Comparison of ENCODE assay signal across 19 cellular contexts in genomic region chr11:86046111-86046510, GRCh38. TPM values are rescaled to one million over a fixed set of nuclear protein-coding genes. Genes with fewer than 3 reads are reported as not detected.
DNase-seq lines count a peak whose midpoint lies in the region; ATAC-seq, FAIRE-seq and TF ChIP-seq lines count a peak whose summit lies in the region.
"Had no signal": no experiment of that assay in that cellular context is flagged by ENCODE, and none has a peak within 500 bp of the region (broad histone marks: within the 10 kb centered on the region; RNA-seq: fewer than 3 reads in every experiment).

No MANE protein-coding gene starts in this region.

- no peak overlapping the region for H3K27ac ChIP-seq in endothelial cell of umbilical vein (ENCODE audit: insufficient read depth, low read depth, low read length)
- H3K27ac ChIP-seq: heart left ventricle, pancreas, suprapubic skin had no signal

- H3K27me3 ChIP-seq in endothelial cell of umbilical vein (ENCODE audit: control insufficient read depth in 2 of 2, insufficient read depth in 2 of 2, low read length in 2 of 2), result no peaks in the 10 kb centered on the region
- H3K27me3 ChIP-seq: heart left ventricle, pancreas, spleen, suprapubic skin had no signal

- BruUV-seq in endothelial cell of umbilical vein (replicated peaks; lab: Mats Ljungman, UMichigan), result no TSS peak

- CTCF ChIA-PET in activated naive CD4-positive, alpha-beta T cell treated with anti-CD3 and anti-CD28 coated beads, Interleukin-2, amount 10 ng/mL, durations not matched to agents 7 days and 5 days (lab: Charles Lee), result interaction anchor here (0.7 to 1.5 kb wide), 4 partner anchors 22 to 147 kb away, joined by 3 to 7 read pairs (median 3); partner anchors contain the start of gene PICALM
- CTCF ChIA-PET in endothelial cell of umbilical vein (lab: Charles Lee), result interaction anchor here (1.5 kb wide), 1 partner anchor 147 kb away, joined by 8 read pairs; no protein-coding TSS in a partner anchor

- H3K36me3 Mint-ChIP-seq in activated naive CD4-positive, alpha-beta T cell treated with anti-CD3 and anti-CD28 coated beads, Interleukin-2, amount 50 U/mL, for 24 hours, result peaks cover 3% of the 10 kb centered on the region
- H3K36me3 Mint-ChIP-seq in activated naive CD4-positive, alpha-beta T cell treated with anti-CD3 and anti-CD28 coated beads, Interleukin-2, amount 10 ng/mL, durations not matched to agents 7 days and 5 days, result peaks cover 14% of the 10 kb centered on the region
- H3K36me3 Mint-ChIP-seq in T-helper 17 cell (ENCODE audit: low read depth), result no peaks in the 10 kb centered on the region
- H3K36me3 Mint-ChIP-seq in stimulated activated naive B cell treated with anti-CD40 and anti-IgM and Interleukin-4, amounts not matched to agents 10 μg/mL and 1 μg/mL and 100 μg/mL, for 72 hours, result peaks cover 12 to 39% of the 10 kb centered on the region in 2 donors

- peaks cover 13% of the 10 kb centered on the region for H3K9me3 Mint-ChIP-seq in activated naive CD4-positive, alpha-beta T cell treated with anti-CD3 and anti-CD28 coated beads, Interleukin-2, amount 50 U/mL, for 24 hours
- no peaks in the 10 kb centered on the region for H3K9me3 Mint-ChIP-seq in activated naive CD4-positive, alpha-beta T cell treated with anti-CD3 and anti-CD28 coated beads, Interleukin-2, amount 10 ng/mL, durations not matched to agents 7 days and 5 days
- H3K9me3 Mint-ChIP-seq in stimulated activated naive B cell treated with anti-CD40 and anti-IgM and Interleukin-4, amounts not matched to agents 10 μg/mL and 1 μg/mL and 100 μg/mL, for 72 hours, result no peaks in the 10 kb centered on the region

- no peak overlapping the region for H2AFZ ChIP-seq in endothelial cell of umbilical vein (ENCODE audit: low read depth, low read length)

- H3K36me3 ChIP-seq in endothelial cell of umbilical vein (ENCODE audit: control insufficient read depth in 2 of 2, extremely low read depth in 1 of 2, insufficient read depth in 2 of 2, low read length in 2 of 2), result no peaks in the 10 kb centered on the region
- H3K36me3 ChIP-seq: heart left ventricle, pancreas, spleen, suprapubic skin had no signal

- no peaks in the 10 kb centered on the region for H3K9me1 ChIP-seq in endothelial cell of umbilical vein (replicated peaks; ENCODE audit: control insufficient read depth, extremely low read depth, insufficient read depth, low read length)

- H3K4me3 Mint-ChIP-seq in activated naive CD4-positive, alpha-beta T cell treated with anti-CD3 and anti-CD28 coated beads, Interleukin-2, amount 50 U/mL, for 24 hours, result peak overlapping the region; percentile 59
- H3K4me3 Mint-ChIP-seq in activated naive CD4-positive, alpha-beta T cell treated with anti-CD3 and anti-CD28 coated beads, Interleukin-2, amount 10 ng/mL, durations not matched to agents 7 days and 5 days, result no peak overlapping the region
- H3K4me3 Mint-ChIP-seq in T-helper 17 cell, result peak overlapping the region; percentile 43
- H3K4me3 Mint-ChIP-seq in stimulated activated naive B cell treated with anti-CD40 and anti-IgM and Interleukin-4, amounts not matched to agents 10 μg/mL and 1 μg/mL and 100 μg/mL, for 72 hours, result no peak overlapping the region

- peaks cover 20% of the 10 kb centered on the region for H3K4me1 ChIP-seq in endothelial cell of umbilical vein (ENCODE audit: control insufficient read depth, extremely low read depth, insufficient read depth, low read length)

- FAIRE-seq in endothelial cell of umbilical vein (lab: Jason Lieb, UNC), result peak; percentile 8
- FAIRE-seq: pancreas had no signal

- H3K9me3 ChIP-seq in T-helper 17 cell (ENCODE audit: control insufficient read depth, low read length, poor library complexity, severe bottlenecking) (no peaks in the 10 kb centered on the region), endothelial cell of umbilical vein (replicated peaks; ENCODE audit: control insufficient read depth, insufficient read depth, low read length) (no peaks in the 10 kb centered on the region)
- H3K9me3 ChIP-seq: heart left ventricle, pancreas, spleen, suprapubic skin had no signal

- peaks cover 98% of the 10 kb centered on the region for H3K4me1 Mint-ChIP-seq in activated naive CD4-positive, alpha-beta T cell treated with anti-CD3 and anti-CD28 coated beads, Interleukin-2, amount 50 U/mL, for 24 hours
- peaks cover 81% of the 10 kb centered on the region for H3K4me1 Mint-ChIP-seq in activated naive CD4-positive, alpha-beta T cell treated with anti-CD3 and anti-CD28 coated beads, Interleukin-2, amount 10 ng/mL, durations not matched to agents 7 days and 5 days
- H3K4me1 Mint-ChIP-seq in T-helper 17 cell, result peaks cover 68% of the 10 kb centered on the region
- peaks cover 45 to 93% of the 10 kb centered on the region in 2 donors for H3K4me1 Mint-ChIP-seq in stimulated activated naive B cell treated with anti-CD40 and anti-IgM and Interleukin-4, amounts not matched to agents 10 μg/mL and 1 μg/mL and 100 μg/mL, for 72 hours

- dilution Hi-C loops in endothelial cell of umbilical vein (cut with MboI; ENCODE audit: extremely low pct_ligation_motif_present, low sequenced_read_pairs), result loop anchor here (25.0 kb wide), 1 partner anchor 166 kb away; no protein-coding TSS in a partner anchor

- DNase-seq in activated naive CD4-positive, alpha-beta T cell treated with anti-CD3 and anti-CD28 coated beads, Interleukin-2, amount 10 ng/mL, durations not matched to agents 7 days and 5 days, result no peak
- DNase-seq in T-helper 17 cell (no peak), endothelial cell of umbilical vein (ENCODE audit: low read depth, low spot score) (no peak), UCSD-AML1 (lab: John Stamatoyannopoulos, UW; ENCODE audit: unreplicated experiment) (no peak), cerebellum (ENCODE audit: low spot score) (no peak)
- no peak for DNase-seq in stimulated activated naive B cell treated with anti-CD40 and anti-IgM and Interleukin-4, amounts not matched to agents 10 μg/mL and 1 μg/mL and 100 μg/mL, for 72 hours
- DNase-seq in stimulated activated naive CD4-positive, alpha-beta T cell (lab: John Stamatoyannopoulos, UW), result no peak
- DNase-seq: activated CD4-positive, alpha-beta T cell treated with anti-CD3 and anti-CD28 coated beads for 48 hours; activated gamma-delta T cell treated with Interleukin-2 at 50 U/mL for 16 hours; central memory CD4-positive, alpha-beta T cell; heart left ventricle; NCI-H187 treated with DMSO at 0.1 percent for 48 hours; NCI-H510A treated with DMSO at 0.1 percent for 48 hours; OCI-M1; pancreas; spleen; SW 1271 had no signal

- no peak for ATAC-seq in T-helper 17 cell
- ATAC-seq in stimulated activated naive B cell treated with anti-CD40 and anti-IgM and Interleukin-4, amounts not matched to agents 10 μg/mL and 1 μg/mL and 100 μg/mL, for 72 hours (replicated peaks), result no peak
- ATAC-seq: heart left ventricle, pancreas had no signal

- no peak overlapping the region for H3K9ac ChIP-seq in endothelial cell of umbilical vein (replicated peaks; ENCODE audit: extremely low read depth, insufficient read depth, low read length)

- POLR2A ChIA-PET in endothelial cell of umbilical vein (lab: Charles Lee), result no interaction called here

- H4K20me1 ChIP-seq in endothelial cell of umbilical vein (replicated peaks; ENCODE audit: control insufficient read depth, extremely low read depth, insufficient read depth, low read length), result peaks cover 25% of the 10 kb centered on the region

- intact Hi-C loops in endothelial cell of umbilical vein (cut with micrococcal nuclease), result no loop called here

- H3K27me3 Mint-ChIP-seq in activated naive CD4-positive, alpha-beta T cell treated with anti-CD3 and anti-CD28 coated beads, Interleukin-2, amount 50 U/mL, for 24 hours, result no peaks in the 10 kb centered on the region
- no peaks in the 10 kb centered on the region for H3K27me3 Mint-ChIP-seq in activated naive CD4-positive, alpha-beta T cell treated with anti-CD3 and anti-CD28 coated beads, Interleukin-2, amount 10 ng/mL, durations not matched to agents 7 days and 5 days
- H3K27me3 Mint-ChIP-seq in T-helper 17 cell, result no peaks in the 10 kb centered on the region
- H3K27me3 Mint-ChIP-seq in stimulated activated naive B cell treated with anti-CD40 and anti-IgM and Interleukin-4, amounts not matched to agents 10 μg/mL and 1 μg/mL and 100 μg/mL, for 72 hours, result no peaks in the 10 kb centered on the region

- no peak overlapping the region for H3K4me2 ChIP-seq in endothelial cell of umbilical vein (ENCODE audit: insufficient read depth, low read length)

- H3K4me3 ChIP-seq in endothelial cell of umbilical vein (replicated peaks in 1 of 3; ENCODE audit: insufficient read depth in 1 of 3, low read depth in 1 of 3, low read length in 3 of 3), result no peak overlapping the region
- H3K4me3 ChIP-seq: heart left ventricle, pancreas, spleen, suprapubic skin had no signal

- no peak for TF ChIP-seq POLR2A in endothelial cell of umbilical vein (IDR thresholded peaks at IDR 0.05; ENCODE audit: low read depth, low read length)

- H3K79me2 ChIP-seq in endothelial cell of umbilical vein (ENCODE audit: control insufficient read depth, insufficient read depth, low read length), result peaks cover 96% of the 10 kb centered on the region

- peak overlapping the region; percentile 98 for H3K27ac Mint-ChIP-seq in activated naive CD4-positive, alpha-beta T cell treated with anti-CD3 and anti-CD28 coated beads, Interleukin-2, amount 50 U/mL, for 24 hours
- H3K27ac Mint-ChIP-seq in activated naive CD4-positive, alpha-beta T cell treated with anti-CD3 and anti-CD28 coated beads, Interleukin-2, amount 10 ng/mL, durations not matched to agents 7 days and 5 days, result no peak overlapping the region
- peak overlapping the region; percentile 88 for H3K27ac Mint-ChIP-seq in T-helper 17 cell
- peak overlapping the region; percentile 32 for H3K27ac Mint-ChIP-seq in stimulated activated naive B cell treated with anti-CD40 and anti-IgM and Interleukin-4, amounts not matched to agents 10 μg/mL and 1 μg/mL and 100 μg/mL, for 72 hours

- TF ChIP-seq CTCF in endothelial cell of umbilical vein (IDR thresholded peaks at IDR 0.05; ENCODE audit: extremely low read depth in 1 of 2, insufficient read depth in 1 of 2, low read depth in 1 of 2, low read length in 2 of 2), result no peak

TF ChIP-seq in endothelial cell of umbilical vein, 7 proteins besides CTCF, POLR2A, EP300 and RAD21 (continues in another document):
- TF ChIP-seq JUN (IDR thresholded peaks at IDR 0.05; ENCODE audit: borderline replicate concordance, insufficient read depth, insufficient read length, low read depth) (no peak), POLR2AphosphoS5 (IDR thresholded peaks at IDR 0.05; ENCODE audit: insufficient read depth, low read depth, low read length) (no peak), FOS (IDR thresholded peaks at IDR 0.05; ENCODE audit: borderline replicate concordance, insufficient read depth, low read length) (no peak)

RNA-seq across cellular contexts. Expression of gene PICALM, which starts 22.8 kb away (rescaled TPM):
- total RNA-seq in T-helper 17 cell (100 to 1,000 TPM; 122 to 124 TPM), endothelial cell of umbilical vein (181 and 202 TPM in 2 replicates), cerebellum (440 TPM)
- 181 and 183 TPM in 2 replicates for polyA plus RNA-seq in endothelial cell of umbilical vein
- 142 and 164 TPM in 2 replicates for polyA plus RNA-seq in endothelial cell of umbilical vein (2011; cell fraction: cytosol; rRNA removed)
- 222 and 279 TPM in 2 replicates for polyA plus RNA-seq in endothelial cell of umbilical vein (2011; cell fraction: nucleus; rRNA removed)
- polyA plus RNA-seq in endothelial cell of umbilical vein (2012), result 141 and 170 TPM in 2 replicates
- polyA minus RNA-seq in endothelial cell of umbilical vein, result 515 and 529 TPM in 2 replicates
- 344 TPM for polyA minus RNA-seq in endothelial cell of umbilical vein (2011; cell fraction: cytosol; rRNA and poly(A)+ RNA removed)
- polyA minus RNA-seq in endothelial cell of umbilical vein (2011; cell fraction: nucleus; rRNA and poly(A)+ RNA removed), result 423 and 655 TPM in 2 replicates

Comparison
In these comparisons a context has a peak if more than half of its experiments do, and no peak if none do; other contexts are left out.
1. H3K4me3 Mint-ChIP-seq: peak in activated naive CD4-positive, alpha-beta T cell treated with anti-CD3 and anti-CD28 coated beads, Interleukin-2, amount 50 U/mL, for 24 hours (single experiment) and T-helper 17 cell (single experiment); none in activated naive CD4-positive, alpha-beta T cell treated with anti-CD3 and anti-CD28 coated beads, Interleukin-2, amount 10 ng/mL, durations not matched to agents 7 days and 5 days (single experiment) and stimulated activated naive B cell treated with anti-CD40 and anti-IgM and Interleukin-4, amounts not matched to agents 10 μg/mL and 1 μg/mL and 100 μg/mL, for 72 hours (0 of 2).